Comparison of ENCODE assay signal across 16 cellular contexts in genomic region chr10:133455611-133456031, GRCh38. TPM values are rescaled to one million over a fixed set of nuclear protein-coding genes. Genes with fewer than 3 reads are reported as not detected.
A peak's percentile ranks its signal among the peaks of the same experiment; 100 is the strongest.
DNase-seq lines count a peak whose midpoint lies in the region; ATAC-seq, FAIRE-seq and TF ChIP-seq lines count a peak whose summit lies in the region.
"Had no signal": no experiment of that assay in that cellular context is flagged by ENCODE, and none has a peak within 500 bp of the region (broad histone marks: within the 10 kb centered on the region; RNA-seq: fewer than 3 reads in every experiment).

No MANE protein-coding gene starts in this region.

- H3K9me3 ChIP-seq in CD8-positive, alpha-beta T cell (ENCODE audit: low read length): no peaks in the 10 kb centered on the region
- H3K9me3 ChIP-seq in osteoblast (ENCODE audit: low read depth, low read length): no peaks in the 10 kb centered on the region
- H3K9me3 ChIP-seq: HAP-1 had no signal

- no peaks in the 10 kb centered on the region for H3K27me3 Mint-ChIP-seq in CD8-positive, alpha-beta T cell (ENCODE audit: low read depth)
- H3K27me3 Mint-ChIP-seq in activated T-helper 17 cell treated with anti-CD3 and anti-CD28 coated beads, Interleukin-2, amount 50 U/mL, for 72 hours: no peaks in the 10 kb centered on the region
- H3K27me3 Mint-ChIP-seq in progenitor cell of endocrine pancreas (no peaks in the 10 kb centered on the region), endothelial cell (ENCODE audit: unreplicated experiment) (peaks cover 8% of the 10 kb centered on the region)

- no peaks in the 10 kb centered on the region for H3K4me1 Mint-ChIP-seq in CD8-positive, alpha-beta T cell (ENCODE audit: low read depth)
- peaks cover 14% of the 10 kb centered on the region for H3K4me1 Mint-ChIP-seq in activated T-helper 17 cell treated with anti-CD3 and anti-CD28 coated beads, Interleukin-2, amount 50 U/mL, for 72 hours
- H3K4me1 Mint-ChIP-seq in progenitor cell of endocrine pancreas (ENCODE audit: low read depth): no peaks in the 10 kb centered on the region
- no peaks in the 10 kb centered on the region for H3K4me1 Mint-ChIP-seq in endothelial cell (ENCODE audit: unreplicated experiment)

- peak overlapping the region; percentile 42 for H3K4me3 Mint-ChIP-seq in CD8-positive, alpha-beta T cell
- H3K4me3 Mint-ChIP-seq in activated T-helper 17 cell treated with anti-CD3 and anti-CD28 coated beads, Interleukin-2, amount 50 U/mL, for 72 hours: peak overlapping the region; percentile 70
- H3K4me3 Mint-ChIP-seq in progenitor cell of endocrine pancreas (ENCODE audit: low read depth) (no peak overlapping the region), endothelial cell (ENCODE audit: unreplicated experiment) (no peak overlapping the region)

- intact Hi-C loops in CD8-positive, alpha-beta T cell (cut with DNase I, micrococcal nuclease): no loop called here

- no peaks in the 10 kb centered on the region for H3K9me3 Mint-ChIP-seq in CD8-positive, alpha-beta T cell
- H3K9me3 Mint-ChIP-seq in activated T-helper 17 cell treated with anti-CD3 and anti-CD28 coated beads, Interleukin-2, amount 50 U/mL, for 72 hours: no peaks in the 10 kb centered on the region
- H3K9me3 Mint-ChIP-seq in progenitor cell of endocrine pancreas (ENCODE audit: low read depth): peaks cover 29% of the 10 kb centered on the region
- no peaks in the 10 kb centered on the region for H3K9me3 Mint-ChIP-seq in endothelial cell (ENCODE audit: unreplicated experiment)

- H2AFZ ChIP-seq in osteoblast (ENCODE audit: low read length): no peak overlapping the region

- no peak for FAIRE-seq in GM12891 (lab: Jason Lieb, UNC)

- CTCF ChIA-PET in CD8-positive, alpha-beta T cell (lab: Charles Lee): no interaction called here

- TF ChIP-seq CTCF in CD8-positive, alpha-beta T cell (IDR thresholded peaks at IDR 0.05): no peak
- TF ChIP-seq CTCF in osteoblast (IDR thresholded peaks at IDR 0.05; ENCODE audit: extremely low read depth, low read depth, low read length) (no peak), progenitor cell of endocrine pancreas (IDR thresholded peaks at IDR 0.05; ENCODE audit: unreplicated experiment) (no peak), endothelial cell (IDR thresholded peaks at IDR 0.05; ENCODE audit: unreplicated experiment) (no peak)

- ATAC-seq in CD8-positive, alpha-beta T cell: no peak
- no peak for ATAC-seq in activated T-helper 17 cell treated with anti-CD3 and anti-CD28 coated beads, Interleukin-2, amount 50 U/mL, for 72 hours (replicated peaks)
- ATAC-seq in GM19467 (IDR thresholded peaks at IDR 0.05; ENCODE audit: unreplicated experiment): no peak
- ATAC-seq: PC-3 had no signal

- H3K27me3 ChIP-seq in CD8-positive, alpha-beta T cell (ENCODE audit: insufficient read depth, low read length): no peaks in the 10 kb centered on the region
- no peaks in the 10 kb centered on the region for H3K27me3 ChIP-seq in osteoblast (ENCODE audit: insufficient read depth, low read length)

- H3K4me3 ChIP-seq in CD8-positive, alpha-beta T cell (ENCODE audit: low read depth, low read length): no peak overlapping the region
- no peak overlapping the region for H3K4me3 ChIP-seq in osteoblast (ENCODE audit: insufficient read depth, low read length)
- H3K4me3 ChIP-seq: HAP-1 had no signal

- DNase-seq in CD8-positive, alpha-beta T cell: no peak
- DNase-seq in GM12891 (ENCODE audit: insufficient read length, low spot score) (peak; percentile 12), osteoblast (ENCODE audit: insufficient read length, low spot score, missing footprints) (peak; percentile 69), progenitor cell of endocrine pancreas (ENCODE audit: low spot score, unreplicated experiment) (no peak), endothelial cell (ENCODE audit: low spot score) (no peak)
- DNase-seq: MV-4-11, NCI-H1417, NCI-H2029 treated with DMSO at 0.1 percent for 48 hours, NCI-H2171 treated with DMSO at 0.1 percent for 48 hours, NCI-H446 treated with DMSO at 0.1 percent for 48 hours, PC-3 had no signal

- H3K27ac Mint-ChIP-seq in CD8-positive, alpha-beta T cell: no peak overlapping the region
- H3K27ac Mint-ChIP-seq in activated T-helper 17 cell treated with anti-CD3 and anti-CD28 coated beads, Interleukin-2, amount 50 U/mL, for 72 hours: peak overlapping the region; percentile 56
- H3K27ac Mint-ChIP-seq in progenitor cell of endocrine pancreas: no peak overlapping the region
- no peak overlapping the region for H3K27ac Mint-ChIP-seq in endothelial cell (ENCODE audit: unreplicated experiment)

- no peak overlapping the region for H3K27ac ChIP-seq in CD8-positive, alpha-beta T cell (ENCODE audit: low read depth, low read length)
- no peak overlapping the region for H3K27ac ChIP-seq in osteoblast (ENCODE audit: low read depth, low read length)
- H3K27ac ChIP-seq: RWPE1 had no signal

- H3K4me1 ChIP-seq in CD8-positive, alpha-beta T cell (ENCODE audit: insufficient read depth, low read length): no peaks in the 10 kb centered on the region
- no peaks in the 10 kb centered on the region for H3K4me1 ChIP-seq in osteoblast (ENCODE audit: insufficient read depth, low read length)
- H3K4me1 ChIP-seq: HAP-1 had no signal

- no peak for TF ChIP-seq POLR2A in GM12891 (IDR thresholded peaks at IDR 0.05; ENCODE audit: low read depth, low read length)

- no peak overlapping the region for H3K4me2 ChIP-seq in osteoblast (ENCODE audit: insufficient read depth, low read length)

- H3K36me3 ChIP-seq in CD8-positive, alpha-beta T cell (ENCODE audit: insufficient read depth, low read length): no peaks in the 10 kb centered on the region
- no peaks in the 10 kb centered on the region for H3K36me3 ChIP-seq in osteoblast (ENCODE audit: insufficient read depth, low read length)
- H3K36me3 ChIP-seq: HAP-1 had no signal

- H3K79me2 ChIP-seq in osteoblast (ENCODE audit: insufficient read depth, low read length): no peaks in the 10 kb centered on the region

- POLR2A ChIA-PET in CD8-positive, alpha-beta T cell (lab: Charles Lee): no interaction called here

- no peaks in the 10 kb centered on the region for H3K36me3 Mint-ChIP-seq in CD8-positive, alpha-beta T cell
- H3K36me3 Mint-ChIP-seq in activated T-helper 17 cell treated with anti-CD3 and anti-CD28 coated beads, Interleukin-2, amount 50 U/mL, for 72 hours (ENCODE audit: low read depth): peaks cover 6% of the 10 kb centered on the region
- H3K36me3 Mint-ChIP-seq in progenitor cell of endocrine pancreas (ENCODE audit: insufficient read depth) (peaks cover 7% of the 10 kb centered on the region), endothelial cell (ENCODE audit: low read depth, unreplicated experiment) (no peaks in the 10 kb centered on the region)

- no peaks in the 10 kb centered on the region for H4K20me1 ChIP-seq in osteoblast (ENCODE audit: insufficient read depth, low read length)

TF ChIP-seq in GM12891, 5 proteins besides CTCF, POLR2A, EP300 and RAD21:
- TF ChIP-seq POU2F2 (IDR thresholded peaks at IDR 0.05; ENCODE audit: low read depth, low read length) (no peak), POLR2AphosphoS5 (IDR thresholded peaks at IDR 0.05; ENCODE audit: low read depth, low read length) (no peak), PAX5 (IDR thresholded peaks at IDR 0.05; ENCODE audit: insufficient read depth, low read length, severe bottlenecking) (no peak), TAF1 (IDR thresholded peaks at IDR 0.05; ENCODE audit: low read depth, low read length) (no peak), SPI1 (IDR thresholded peaks at IDR 0.05; ENCODE audit: low read depth, low read length) (no peak)

RNA-seq across cellular contexts. Expression of gene SCART1, which starts 1.9 kb away (rescaled TPM):
- total RNA-seq in CD8-positive, alpha-beta T cell: 1 to 10 TPM; 3.4 to 3.7 TPM
- 0.22 TPM for polyA plus RNA-seq in GM12891 (2012; ENCODE audit: low read depth, missing spikeins)
- total RNA-seq in activated T-helper 17 cell treated with anti-CD3 and anti-CD28 coated beads, Interleukin-2, amount 50 U/mL, for 72 hours: 10 to 100 TPM in 1 of 2 donors, 1 to 10 TPM in 1; 7.2 to 17.3 TPM
- total RNA-seq in osteoblast (5.1 and 5.6 TPM in 2 replicates), progenitor cell of endocrine pancreas (1.7 and 3.0 TPM in 2 replicates), endothelial cell (ENCODE audit: unreplicated experiment) (0.36 TPM)

RNA-seq across cellular contexts. Expression of gene SPRN, which starts 31.2 kb away (rescaled TPM):
- not detected for total RNA-seq in CD8-positive, alpha-beta T cell
- polyA plus RNA-seq in GM12891 (2012; ENCODE audit: low read depth, missing spikeins): 0.49 TPM
- not detected for total RNA-seq in activated T-helper 17 cell treated with anti-CD3 and anti-CD28 coated beads, Interleukin-2, amount 50 U/mL, for 72 hours
- under 0.01 TPM in 2 replicates for total RNA-seq in osteoblast
- total RNA-seq in progenitor cell of endocrine pancreas: 0.12 TPM in 1 of 2 replicates, not detected in the other
- 0.28 TPM for total RNA-seq in endothelial cell (ENCODE audit: unreplicated experiment)
- total RNA-seq: PC-3, SK-MEL-5 had no signal

Comparison
In these comparisons a context has a peak if more than half of its experiments do, and no peak if none do; other contexts are left out.
1. DNase-seq: peak in GM12891 (single experiment) and osteoblast (single experiment); none in CD8-positive, alpha-beta T cell (0 of 7), progenitor cell of endocrine pancreas (single experiment) and endothelial cell (single experiment).
2. H3K4me3 Mint-ChIP-seq: peak in CD8-positive, alpha-beta T cell (single experiment) and activated T-helper 17 cell treated with anti-CD3 and anti-CD28 coated beads, Interleukin-2, amount 50 U/mL, for 72 hours (single experiment); none in progenitor cell of endocrine pancreas (single experiment) and endothelial cell (single experiment).